Comparison of ENCODE assay signal across 13 cellular contexts in the genomic region with DNA sequence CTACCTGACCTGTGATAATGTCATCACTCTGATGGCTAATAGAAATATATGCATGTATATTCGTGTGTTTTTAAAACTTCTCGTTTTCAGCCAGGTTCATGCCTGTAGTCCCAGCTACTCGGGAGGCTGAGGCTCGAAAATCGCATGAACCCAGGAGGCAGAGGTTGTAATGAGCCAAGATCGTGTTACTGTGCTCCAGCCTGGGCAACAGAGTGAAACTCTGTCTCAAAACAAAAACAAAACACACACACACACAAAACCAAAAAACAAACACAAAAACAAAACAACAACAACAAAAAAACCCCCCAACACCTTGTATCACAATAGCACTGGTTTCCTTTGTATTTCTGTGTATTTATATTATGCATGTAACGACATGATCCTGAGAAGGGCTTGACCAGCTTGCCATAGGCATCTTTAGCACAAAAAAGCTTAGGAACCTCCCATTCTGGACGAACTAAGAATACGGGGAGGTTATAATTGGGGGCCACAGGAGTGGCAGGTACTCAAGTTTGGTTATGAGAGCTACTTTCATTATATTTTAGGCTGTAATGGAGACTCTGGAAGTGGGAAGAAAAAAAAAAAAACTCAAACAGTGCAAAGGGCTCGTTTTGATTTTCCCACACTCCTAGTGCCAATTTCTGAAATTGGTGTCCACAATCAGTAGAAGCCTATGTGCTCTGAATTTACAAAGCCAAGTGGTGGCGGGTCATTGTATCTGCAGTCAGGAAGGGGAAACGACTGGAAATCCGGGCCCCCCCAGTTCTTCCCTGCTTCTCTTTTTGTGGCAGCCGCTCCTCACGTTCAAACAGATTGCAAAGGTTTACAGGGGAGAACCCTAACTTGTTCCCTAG. TPM values are rescaled to one million over a fixed set of nuclear protein-coding genes. Genes with fewer than 3 reads are reported as not detected.
A peak's percentile ranks its signal among the peaks of the same experiment; 100 is the strongest.
DNase-seq lines count a peak whose midpoint lies in the region; ATAC-seq and TF ChIP-seq lines count a peak whose summit lies in the region.
"Had no signal": no experiment of that assay in that cellular context is flagged by ENCODE, and none has a peak within 500 bp of the region (broad histone marks: within the 10 kb centered on the region; RNA-seq: fewer than 3 reads in every experiment).

No MANE protein-coding gene starts in this region.

- H3K27me3 ChIP-seq in GM23248 (replicated peaks; ENCODE audit: insufficient read depth) (peaks cover 5% of the 10 kb centered on the region), parathyroid adenoma (ENCODE audit: control insufficient read depth, insufficient read depth, low read length) (no peaks in the 10 kb centered on the region)
- H3K27me3 ChIP-seq: right lobe of liver had no signal

- peak overlapping the region; percentile 19 for H3K27ac Mint-ChIP-seq in T-helper 17 cell
- H3K27ac Mint-ChIP-seq in activated T-helper 2 cell treated with anti-CD3 and anti-CD28 coated beads, Interferon-gamma antibody, Interleukin-2, Interleukin-4, amounts not matched to agents 10 μg/mL and 5 μg/mL and 100 μg/mL, durations not matched to agents 14 hours and 24 hours and 36 hours, result no peak overlapping the region

- in situ Hi-C loops in GM23248 (cut with MboI), result no loop called here

- no peaks in the 10 kb centered on the region for H4K20me1 ChIP-seq in GM23248 (ENCODE audit: insufficient read depth)

- intact Hi-C loops in activated T-helper 2 cell treated with anti-CD3 and anti-CD28 coated beads, Interferon-gamma antibody, Interleukin-2, Interleukin-4, amounts not matched to agents 10 μg/mL and 5 μg/mL and 100 μg/mL, durations not matched to agents 14 hours and 24 hours and 36 hours (cut with micrococcal nuclease), result no loop called here

- H3K9ac ChIP-seq in GM23248, result no peak overlapping the region
- H3K9ac ChIP-seq in parathyroid adenoma, result no peak overlapping the region

- no peaks in the 10 kb centered on the region for H3K36me3 Mint-ChIP-seq in T-helper 17 cell (ENCODE audit: low read depth)
- no peaks in the 10 kb centered on the region for H3K36me3 Mint-ChIP-seq in activated T-helper 2 cell treated with anti-CD3 and anti-CD28 coated beads, Interferon-gamma antibody, Interleukin-2, Interleukin-4, amounts not matched to agents 10 μg/mL and 5 μg/mL and 100 μg/mL, durations not matched to agents 14 hours and 24 hours and 36 hours (ENCODE audit: low read depth)

- no peak for DNase-seq in GM23248
- no peak for DNase-seq in T-helper 17 cell
- peak; percentile 30 for DNase-seq in epithelial cell of esophagus (ENCODE audit: low read depth)
- no peak for DNase-seq in activated T-helper 2 cell treated with anti-CD3 and anti-CD28 coated beads, Interferon-gamma antibody, Interleukin-2, Interleukin-4, amounts not matched to agents 10 μg/mL and 5 μg/mL and 100 μg/mL, durations not matched to agents 14 hours and 24 hours and 36 hours (ENCODE audit: low spot score)
- no peak for DNase-seq in AG08396 (ENCODE audit: low spot score)
- DNase-seq: KBM-7, lower lobe of right lung, right lobe of liver, SHP77 treated with DMSO at 0.1 percent for 48 hours had no signal

- H3K36me3 ChIP-seq in GM23248 (ENCODE audit: low read depth), result no peaks in the 10 kb centered on the region
- no peaks in the 10 kb centered on the region for H3K36me3 ChIP-seq in parathyroid adenoma (ENCODE audit: control insufficient read depth, insufficient read depth, low read length)
- H3K36me3 ChIP-seq: ascending aorta, lower lobe of right lung, right lobe of liver had no signal

- no peaks in the 10 kb centered on the region for H3K9me2 ChIP-seq in GM23248 (ENCODE audit: insufficient read depth)

- H3K4me3 Mint-ChIP-seq in T-helper 17 cell, result peak overlapping the region; percentile 89
- H3K4me3 Mint-ChIP-seq in activated T-helper 2 cell treated with anti-CD3 and anti-CD28 coated beads, Interferon-gamma antibody, Interleukin-2, Interleukin-4, amounts not matched to agents 10 μg/mL and 5 μg/mL and 100 μg/mL, durations not matched to agents 14 hours and 24 hours and 36 hours (ENCODE audit: low read depth), result no peak overlapping the region

- H3K4me2 ChIP-seq in GM23248 (ENCODE audit: unreplicated experiment) (peak overlapping the region; percentile 38), parathyroid adenoma (ENCODE audit: low read length) (peak overlapping the region; percentile 96)

- H3K27me3 Mint-ChIP-seq in T-helper 17 cell, result peaks cover 44% of the 10 kb centered on the region
- peaks cover 44% of the 10 kb centered on the region for H3K27me3 Mint-ChIP-seq in activated T-helper 2 cell treated with anti-CD3 and anti-CD28 coated beads, Interferon-gamma antibody, Interleukin-2, Interleukin-4, amounts not matched to agents 10 μg/mL and 5 μg/mL and 100 μg/mL, durations not matched to agents 14 hours and 24 hours and 36 hours (ENCODE audit: low read depth)

- peaks cover 17% of the 10 kb centered on the region for H3K4me1 Mint-ChIP-seq in T-helper 17 cell
- H3K4me1 Mint-ChIP-seq in activated T-helper 2 cell treated with anti-CD3 and anti-CD28 coated beads, Interferon-gamma antibody, Interleukin-2, Interleukin-4, amounts not matched to agents 10 μg/mL and 5 μg/mL and 100 μg/mL, durations not matched to agents 14 hours and 24 hours and 36 hours (ENCODE audit: low read depth), result peaks cover 5% of the 10 kb centered on the region

- TF ChIP-seq CTCF in epithelial cell of esophagus (IDR thresholded peaks at IDR 0.05; ENCODE audit: insufficient read depth, low read depth, low read length, missing control alignments) (no peak), parathyroid adenoma (IDR thresholded peaks at IDR 0.05) (no peak)

- peak; percentile 18 for ATAC-seq in T-helper 17 cell
- no peak for ATAC-seq in HG02571 (IDR thresholded peaks at IDR 0.05; ENCODE audit: unreplicated experiment)
- ATAC-seq in HG02678 (IDR thresholded peaks at IDR 0.05; ENCODE audit: unreplicated experiment), result no peak

- H3K9me3 Mint-ChIP-seq in activated T-helper 2 cell treated with anti-CD3 and anti-CD28 coated beads, Interferon-gamma antibody, Interleukin-2, Interleukin-4, amounts not matched to agents 10 μg/mL and 5 μg/mL and 100 μg/mL, durations not matched to agents 14 hours and 24 hours and 36 hours, result no peaks in the 10 kb centered on the region

- H2AFZ ChIP-seq in GM23248 (peak overlapping the region; percentile 14; the same call in 1 of the 2 replicates), parathyroid adenoma (peak overlapping the region; percentile 89)

- peaks cover 11% of the 10 kb centered on the region for H3F3A ChIP-seq in GM23248 (ENCODE audit: insufficient read depth)

- H3K79me2 ChIP-seq in GM23248 (ENCODE audit: insufficient read depth) (no peaks in the 10 kb centered on the region), parathyroid adenoma (no peaks in the 10 kb centered on the region)

- no peaks in the 10 kb centered on the region for H3K9me3 ChIP-seq in GM23248 (ENCODE audit: low read depth)
- no peaks in the 10 kb centered on the region for H3K9me3 ChIP-seq in T-helper 17 cell (ENCODE audit: control insufficient read depth, low read length, poor library complexity, severe bottlenecking)
- H3K9me3 ChIP-seq in parathyroid adenoma (ENCODE audit: control insufficient read depth, low read length), result no peaks in the 10 kb centered on the region
- H3K9me3 ChIP-seq: ascending aorta, lower lobe of right lung, right lobe of liver had no signal

- no peak overlapping the region for H3K27ac ChIP-seq in GM23248
- H3K27ac ChIP-seq in parathyroid adenoma, result peak overlapping the region; percentile 39
- H3K27ac ChIP-seq: ascending aorta, lower lobe of right lung, right lobe of liver had no signal

- peaks cover 18% of the 10 kb centered on the region for H3K4me1 ChIP-seq in GM23248 (ENCODE audit: insufficient read depth)
- H3K4me1 ChIP-seq in parathyroid adenoma, result peaks cover 11% of the 10 kb centered on the region
- H3K4me1 ChIP-seq: right lobe of liver had no signal

- H3K4me3 ChIP-seq in GM23248 (0 out of 2 replicates have a peak overlapping the region, but pooled peaks have one; percentile 31), epithelial cell of esophagus (ENCODE audit: low read length) (peak overlapping the region; percentile 46), parathyroid adenoma (ENCODE audit: low read depth, low read length) (peak overlapping the region; percentile 77)
- H3K4me3 ChIP-seq: right lobe of liver had no signal

- WGBS in GM23248 (ENCODE audit: low coverage in 1 of 2, low lambda C conversion rate in 2 of 2, missing lambda C conversion rate in 2 of 2), 2 experiments, result 48% methylated on average over 15 of the region's 15 CpGs

RNA-seq across cellular contexts. Expression of gene ACP7, which starts 1.2 kb away (rescaled TPM):
- not detected in 2 replicates for total RNA-seq in GM23248 (2014; rRNA removed; shearing (Covaris generic))
- 0.30 and 0.47 TPM in 2 replicates for polyA plus RNA-seq in GM23248 (2016; fragmentation: Nextera tagmentation; extraction: Ambion mirVana)
- total RNA-seq in T-helper 17 cell, result not detected
- total RNA-seq in activated T-helper 2 cell treated with anti-CD3 and anti-CD28 coated beads, Interferon-gamma antibody, Interleukin-2, Interleukin-4, amounts not matched to agents 10 μg/mL and 5 μg/mL and 100 μg/mL, durations not matched to agents 14 hours and 24 hours and 36 hours, result not detected in 2 replicates
- total RNA-seq: ascending aorta, lower lobe of right lung, right lobe of liver had no signal

RNA-seq across cellular contexts. Expression of gene PAK4, which starts 42.6 kb away (rescaled TPM):
- 6.8 and 10.9 TPM in 2 replicates for total RNA-seq in GM23248 (2014; rRNA removed; shearing (Covaris generic))
- polyA plus RNA-seq in GM23248 (2016; fragmentation: Nextera tagmentation; extraction: Ambion mirVana), result 20.1 and 21.1 TPM in 2 replicates
- 1 to 10 TPM; 9.6 to 9.7 TPM for total RNA-seq in T-helper 17 cell
- 16.5 and 19.4 TPM in 2 replicates for total RNA-seq in activated T-helper 2 cell treated with anti-CD3 and anti-CD28 coated beads, Interferon-gamma antibody, Interleukin-2, Interleukin-4, amounts not matched to agents 10 μg/mL and 5 μg/mL and 100 μg/mL, durations not matched to agents 14 hours and 24 hours and 36 hours

RNA-seq across cellular contexts. Expression of gene FBXO27, which starts 50.6 kb away (rescaled TPM):
- 0.54 and 2.8 TPM in 2 replicates for total RNA-seq in GM23248 (2014; rRNA removed; shearing (Covaris generic))
- polyA plus RNA-seq in GM23248 (2016; fragmentation: Nextera tagmentation; extraction: Ambion mirVana), result 2.1 and 4.0 TPM in 2 replicates
- total RNA-seq in T-helper 17 cell, result 1 to 10 TPM in 1 of 2 donors, under 1 TPM in 1; 0.40 to 1.6 TPM
- 0.57 and 0.84 TPM in 2 replicates for total RNA-seq in activated T-helper 2 cell treated with anti-CD3 and anti-CD28 coated beads, Interferon-gamma antibody, Interleukin-2, Interleukin-4, amounts not matched to agents 10 μg/mL and 5 μg/mL and 100 μg/mL, durations not matched to agents 14 hours and 24 hours and 36 hours
